In the genomic region with DNA sequence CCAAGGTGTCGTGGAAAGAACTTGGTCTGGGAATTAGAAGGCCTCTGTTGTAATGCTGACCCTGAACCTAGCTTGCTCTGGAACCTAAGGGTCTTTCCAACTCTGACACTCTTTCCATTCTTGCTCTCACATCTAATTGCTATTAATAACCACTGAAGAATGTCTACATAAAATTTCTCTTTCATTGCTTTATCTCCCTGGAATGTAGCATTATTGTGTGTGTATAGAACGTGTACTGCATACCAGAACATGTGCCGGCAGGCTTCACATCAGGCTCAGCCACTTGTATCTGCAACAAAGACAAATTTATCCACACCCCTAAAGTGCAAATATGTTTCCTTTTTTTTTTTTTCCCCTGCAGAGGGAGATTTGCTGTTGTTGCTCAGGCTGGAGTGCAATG, we compare ENCODE assay signal across 19 cellular contexts. TPM values are rescaled to one million over a fixed set of nuclear protein-coding genes. Genes with fewer than 3 reads are reported as not detected.
A peak's percentile ranks its signal among the peaks of the same experiment; 100 is the strongest.
DNase-seq lines count a peak whose midpoint lies in the region; ATAC-seq and TF ChIP-seq lines count a peak whose summit lies in the region.
"Had no signal": no experiment of that assay in that cellular context is flagged by ENCODE, and none has a peak within 500 bp of the region (broad histone marks: within the 10 kb centered on the region; RNA-seq: fewer than 3 reads in every experiment).

No MANE protein-coding gene starts in this region.

- no peaks in the 10 kb centered on the region for H3K9me3 Mint-ChIP-seq in activated T-cell treated with anti-CD3 and anti-CD28 coated beads, Interleukin-2, amount 50 U/mL, for 24 hours
- H3K9me3 Mint-ChIP-seq: activated naive CD4-positive, alpha-beta T cell treated with anti-CD3 and anti-CD28 coated beads, Interleukin-2, amount 10 ng/mL, durations not matched to agents 7 days and 5 days had no signal

- TF ChIP-seq CTCF in SK-N-SH (IDR thresholded peaks at IDR 0.05) = no peak
- TF ChIP-seq CTCF in brain microvascular endothelial cell (IDR thresholded peaks at IDR 0.05; ENCODE audit: low read depth, low read length, missing control alignments) = no peak
- no peak for TF ChIP-seq CTCF in upper lobe of right lung (IDR thresholded peaks at IDR 0.05)

- H4K20me1 ChIP-seq in SK-N-SH (ENCODE audit: insufficient read depth) = no peaks in the 10 kb centered on the region

- peak overlapping the region in 1 of 2 experiments; percentile 25; a peak in 2 of 4 replicates for H3K27ac ChIP-seq in SK-N-SH (ENCODE audit: low read depth in 2 of 2, low read length in 1 of 2)
- no peak overlapping the region for H3K27ac ChIP-seq in brain microvascular endothelial cell
- no peak overlapping the region for H3K27ac ChIP-seq in upper lobe of right lung
- H3K27ac ChIP-seq in right cardiac atrium (ENCODE audit: low read length) = no peak overlapping the region
- H3K27ac ChIP-seq: 22Rv1, parathyroid adenoma had no signal

- H3K27me3 Mint-ChIP-seq in activated T-cell treated with anti-CD3 and anti-CD28 coated beads, Interleukin-2, amount 50 U/mL, for 24 hours = no peaks in the 10 kb centered on the region
- H3K27me3 Mint-ChIP-seq: activated naive CD4-positive, alpha-beta T cell treated with anti-CD3 and anti-CD28 coated beads, Interleukin-2, amount 10 ng/mL, durations not matched to agents 7 days and 5 days; T-helper 17 cell had no signal

- H3K9ac ChIP-seq in SK-N-SH = no peak overlapping the region
- H3K9ac ChIP-seq: parathyroid adenoma had no signal

- peak; percentile 64 for ATAC-seq in SK-N-SH treated with all-trans-retinoic acid at 6 μM for 48 hours
- ATAC-seq in upper lobe of right lung = peak; percentile 55
- no peak for ATAC-seq in GM19023 (IDR thresholded peaks at IDR 0.05; ENCODE audit: unreplicated experiment)
- ATAC-seq in right cardiac atrium = no peak
- ATAC-seq: T-helper 17 cell had no signal

- H3K27me3 ChIP-seq in SK-N-SH (ENCODE audit: insufficient read depth) = no peaks in the 10 kb centered on the region
- no peaks in the 10 kb centered on the region for H3K27me3 ChIP-seq in brain microvascular endothelial cell (replicated peaks)
- H3K27me3 ChIP-seq in upper lobe of right lung = no peaks in the 10 kb centered on the region
- no peaks in the 10 kb centered on the region for H3K27me3 ChIP-seq in right cardiac atrium (ENCODE audit: control insufficient read depth, insufficient read depth)

- H3K4me1 ChIP-seq in SK-N-SH (ENCODE audit: control insufficient read depth in 1 of 2, insufficient read depth in 2 of 2, low read depth in 1 of 2, low read length in 1 of 2) (no peaks in the 10 kb centered on the region; a peak in 1 of 4 replicates), upper lobe of right lung (no peaks in the 10 kb centered on the region), right cardiac atrium (ENCODE audit: control insufficient read depth, insufficient read depth, low read length) (no peaks in the 10 kb centered on the region)
- H3K4me1 ChIP-seq: parathyroid adenoma had no signal

- intact Hi-C loops in upper lobe of right lung (cut with DNase I) = no loop called here
- intact Hi-C loops in right cardiac atrium (cut with DNase I) = no loop called here

- H3K4me1 Mint-ChIP-seq in activated T-cell treated with anti-CD3 and anti-CD28 coated beads, Interleukin-2, amount 50 U/mL, for 24 hours (ENCODE audit: low read depth) = peaks cover 26% of the 10 kb centered on the region

- DNase-seq in SK-N-SH = no peak
- peak; percentile 54 for DNase-seq in brain microvascular endothelial cell
- peak; percentile 50 for DNase-seq in hepatic stellate cell (ENCODE audit: low spot score)
- DNase-seq in upper lobe of right lung = no peak
- no peak for DNase-seq in activated T-cell treated with anti-CD3 and anti-CD28 coated beads, Interleukin-2, amount 50 U/mL, for 24 hours
- no peak for DNase-seq in right cardiac atrium
- DNase-seq: activated CD4-positive, alpha-beta T cell treated with anti-CD3 and anti-CD28 coated beads for 1 hour; activated CD8-positive, alpha-beta memory T cell treated with anti-CD3 and anti-CD28 coated beads, Interleukin-2, amount 50 U/mL, for 4 hours; activated naive CD4-positive, alpha-beta T cell treated with anti-CD3 and anti-CD28 coated beads, Interleukin-2, amount 10 ng/mL, durations not matched to agents 7 days and 5 days; GDM1; head of caudate nucleus; kidney; NCI-H82; stimulated activated CD4-positive, alpha-beta T cell treated with anti-CD3 and anti-CD28 coated beads, Interleukin-15, amount 100 ng/mL, for 24 hours; T-helper 17 cell had no signal

- no peak overlapping the region for H3K4me2 ChIP-seq in SK-N-SH

- no peak overlapping the region for H2AFZ ChIP-seq in SK-N-SH (ENCODE audit: low read depth)
- H2AFZ ChIP-seq: parathyroid adenoma had no signal

- no peaks in the 10 kb centered on the region for H3K79me2 ChIP-seq in SK-N-SH (ENCODE audit: insufficient read depth)
- H3K79me2 ChIP-seq: parathyroid adenoma had no signal

- H3K36me3 Mint-ChIP-seq in activated T-cell treated with anti-CD3 and anti-CD28 coated beads, Interleukin-2, amount 50 U/mL, for 24 hours (ENCODE audit: low read depth) = no peaks in the 10 kb centered on the region
- H3K36me3 Mint-ChIP-seq: activated naive CD4-positive, alpha-beta T cell treated with anti-CD3 and anti-CD28 coated beads, Interleukin-2, amount 10 ng/mL, durations not matched to agents 7 days and 5 days had no signal

- H3F3A ChIP-seq in SK-N-SH (replicated peaks; ENCODE audit: insufficient read depth) = peaks cover 12% of the 10 kb centered on the region

- WGBS in SK-N-SH (ENCODE audit: low lambda C conversion rate) = 74% methylated on average over 3 of the region's 3 CpGs
- WGBS in right cardiac atrium = 52% methylated on average over 3 of the region's 3 CpGs

- no peak overlapping the region for H3K4me3 ChIP-seq in SK-N-SH (ENCODE audit: low read depth in 2 of 2, low read length in 1 of 2)
- H3K4me3 ChIP-seq in brain microvascular endothelial cell (ENCODE audit: low read depth, low read length) = no peak overlapping the region
- H3K4me3 ChIP-seq in upper lobe of right lung = no peak overlapping the region
- H3K4me3 ChIP-seq in right cardiac atrium (ENCODE audit: low read length) = no peak overlapping the region

- CTCF ChIA-PET in SK-N-SH (lab: Yijun Ruan, JAX) = no interaction called here

- in situ Hi-C loops in brain microvascular endothelial cell (cut with HindIII; ENCODE audit: low pct_ligation_motif_present, low sequenced_read_pairs) = no loop called here

- no peaks in the 10 kb centered on the region for H3K36me3 ChIP-seq in SK-N-SH (replicated peaks in 1 of 2; ENCODE audit: control insufficient read depth in 1 of 2, insufficient read depth in 2 of 2, low read length in 1 of 2)
- no peaks in the 10 kb centered on the region for H3K36me3 ChIP-seq in brain microvascular endothelial cell (replicated peaks)
- no peaks in the 10 kb centered on the region for H3K36me3 ChIP-seq in upper lobe of right lung

- H3K9me3 ChIP-seq in SK-N-SH = no peaks in the 10 kb centered on the region
- no peaks in the 10 kb centered on the region for H3K9me3 ChIP-seq in upper lobe of right lung
- H3K9me3 ChIP-seq in right cardiac atrium (ENCODE audit: control insufficient read depth, low read length) = no peaks in the 10 kb centered on the region

- POLR2A ChIA-PET in SK-N-SH (lab: Yijun Ruan, JAX) = no interaction called here

- TF ChIP-seq EP300 in SK-N-SH (IDR thresholded peaks at IDR 0.05; ENCODE audit: borderline replicate concordance in 1 of 2, low read depth in 1 of 2, low read length in 1 of 2) = no peak

- H3K9me2 ChIP-seq in SK-N-SH = no peaks in the 10 kb centered on the region

- H3K27ac Mint-ChIP-seq in activated T-cell treated with anti-CD3 and anti-CD28 coated beads, Interleukin-2, amount 50 U/mL, for 24 hours = no peak overlapping the region
- H3K27ac Mint-ChIP-seq: activated naive CD4-positive, alpha-beta T cell treated with anti-CD3 and anti-CD28 coated beads, Interleukin-2, amount 10 ng/mL, durations not matched to agents 7 days and 5 days; T-helper 17 cell had no signal

- no peak overlapping the region for H3K4me3 Mint-ChIP-seq in activated T-cell treated with anti-CD3 and anti-CD28 coated beads, Interleukin-2, amount 50 U/mL, for 24 hours
- H3K4me3 Mint-ChIP-seq: activated naive CD4-positive, alpha-beta T cell treated with anti-CD3 and anti-CD28 coated beads, Interleukin-2, amount 10 ng/mL, durations not matched to agents 7 days and 5 days; T-helper 17 cell had no signal

- no peak for TF ChIP-seq RAD21 in SK-N-SH (IDR thresholded peaks at IDR 0.05; ENCODE audit: low read length)

TF ChIP-seq in SK-N-SH treated with all-trans-retinoic acid at 6 μM for 48 hours, 23 proteins besides CTCF, POLR2A, EP300 and RAD21:
- TF ChIP-seq ISL1 (CRISPR knock-in tag; IDR thresholded peaks at IDR 0.05) (no peak), SNAI2 (CRISPR knock-in tag; IDR thresholded peaks at IDR 0.05) (no peak), ZC3H10 (CRISPR knock-in tag; IDR thresholded peaks at IDR 0.05) (no peak)
TF ChIP-seq in SK-N-SH treated with all-trans-retinoic acid at 6 μM for 48 hours: peak in this region for 0.

TF ChIP-seq in SK-N-SH, 30 proteins besides CTCF, POLR2A, EP300 and RAD21 (continues in another document):
- TF ChIP-seq ELF1 (IDR thresholded peaks at IDR 0.05) = no peak
- TF ChIP-seq MXI1 (IDR thresholded peaks at IDR 0.05; ENCODE audit: low read depth, low read length) = no peak
- no peak for TF ChIP-seq JUND (IDR thresholded peaks at IDR 0.05)
- TF ChIP-seq USF1 (IDR thresholded peaks at IDR 0.05; ENCODE audit: borderline replicate concordance, low read depth) = no peak
- TF ChIP-seq TAF1 (IDR thresholded peaks at IDR 0.05; ENCODE audit: borderline replicate concordance, low read depth, low read length) = no peak

RNA-seq across cellular contexts. Expression of gene LAX1, which starts 13.9 kb away (rescaled TPM):
- polyA plus RNA-seq in SK-N-SH (2012; rRNA removed) = 0.03 and 0.08 TPM in 2 replicates
- polyA plus RNA-seq in SK-N-SH (2012; cell fraction: cytosol; rRNA removed) = 0.01 and 0.03 TPM in 2 replicates
- 0.06 TPM in 2 replicates for polyA plus RNA-seq in SK-N-SH (2012; cell fraction: nucleus; rRNA removed)
- 3.0 TPM for total RNA-seq in upper lobe of right lung
- under 1 TPM; 0.20 to 0.43 (median 0.27) TPM for total RNA-seq in right cardiac atrium
- polyA plus RNA-seq in right cardiac atrium = 0.14 TPM

RNA-seq across cellular contexts. Expression of gene ZBED6, which starts 44.4 kb away (rescaled TPM):
- polyA plus RNA-seq in SK-N-SH (2012; rRNA removed) (2.5 and 3.2 TPM in 2 replicates), right cardiac atrium (1.8 TPM)
- polyA plus RNA-seq in SK-N-SH (2012; cell fraction: cytosol; rRNA removed) = 1.6 and 2.4 TPM in 2 replicates
- 3.7 and 6.8 TPM in 2 replicates for polyA plus RNA-seq in SK-N-SH (2012; cell fraction: nucleus; rRNA removed)
- total RNA-seq in upper lobe of right lung (29.5 TPM), right cardiac atrium (10 to 100 TPM; 15.7 to 23.2 (median 18.3) TPM)

RNA-seq across cellular contexts. Expression of gene ZC3H11A, which starts 44.4 kb away (rescaled TPM):
- polyA plus RNA-seq in SK-N-SH (2012; rRNA removed) (38.0 and 49.6 TPM in 2 replicates), right cardiac atrium (33.4 TPM)
- 46.4 and 51.3 TPM in 2 replicates for polyA plus RNA-seq in SK-N-SH (2012; cell fraction: cytosol; rRNA removed)
- 59.8 and 83.2 TPM in 2 replicates for polyA plus RNA-seq in SK-N-SH (2012; cell fraction: nucleus; rRNA removed)
- total RNA-seq in upper lobe of right lung (84.5 TPM), right cardiac atrium (10 to 100 TPM; 46.8 to 56.0 (median 50.9) TPM)

Comparison
In these comparisons a context has a peak if more than half of its experiments do, and no peak if none do; other contexts are left out.
1. ATAC-seq: peak in SK-N-SH treated with all-trans-retinoic acid at 6 μM for 48 hours (single experiment) and upper lobe of right lung (single experiment); none in GM19023 (single experiment) and right cardiac atrium (0 of 2).
2. DNase-seq: peak in brain microvascular endothelial cell (single experiment) and hepatic stellate cell (single experiment); none in SK-N-SH (single experiment), upper lobe of right lung (single experiment), activated T-cell treated with anti-CD3 and anti-CD28 coated beads, Interleukin-2, amount 50 U/mL, for 24 hours (single experiment) and right cardiac atrium (0 of 3).